In genomic region chr16:88315543-88316105, GRCh38 we compare ENCODE assay signal across 12 cellular contexts.
A peak's percentile ranks its signal among the peaks of the same experiment; 100 is the strongest.
DNase-seq lines count a peak whose midpoint lies in the region; ATAC-seq and TF ChIP-seq lines count a peak whose summit lies in the region.
"Had no signal": no experiment of that assay in that cellular context is flagged by ENCODE, and none has a peak within 500 bp of the region (broad histone marks: within the 10 kb centered on the region; RNA-seq: fewer than 3 reads in every experiment).

No MANE protein-coding gene starts in this region.

- H3K9me3 ChIP-seq in aorta (ENCODE audit: control insufficient read depth, low read length), result no peaks in the 10 kb centered on the region

- intact Hi-C loops in Right ventricle myocardium inferior (cut with DNase I) (no loop called here), cardiac septum (cut with DNase I) (no loop called here), aorta (cut with DNase I) (no loop called here)

- TF ChIP-seq CTCF in brain microvascular endothelial cell (IDR thresholded peaks at IDR 0.05; ENCODE audit: low read depth, low read length, missing control alignments), result no peak

- in situ Hi-C loops in brain microvascular endothelial cell (cut with HindIII; ENCODE audit: low pct_ligation_motif_present, low sequenced_read_pairs), result no loop called here

- 64 to 66% methylated on average over 20 of the region's 20 CpGs for WGBS in aorta, 2 donors

- H3K27ac ChIP-seq in brain microvascular endothelial cell (peak overlapping the region; percentile 38), aorta (ENCODE audit: low read depth in 1 of 2, low read length in 2 of 2) (no peak overlapping the region)

- H3K36me3 ChIP-seq in brain microvascular endothelial cell (replicated peaks) (no peaks in the 10 kb centered on the region), aorta (ENCODE audit: control insufficient read depth in 1 of 2, insufficient read depth in 2 of 2, low read length in 1 of 2) (no peaks in the 10 kb centered on the region)

- H3K27me3 ChIP-seq in brain microvascular endothelial cell (replicated peaks) (no peaks in the 10 kb centered on the region), aorta (ENCODE audit: control insufficient read depth in 1 of 2, insufficient read depth in 2 of 2, low read length in 1 of 2) (no peaks in the 10 kb centered on the region)

- no peak overlapping the region for H3K4me3 ChIP-seq in brain microvascular endothelial cell (ENCODE audit: low read depth, low read length)
- H3K4me3 ChIP-seq in aorta (ENCODE audit: low read length in 2 of 2), result no peak overlapping the region

- H3K4me1 ChIP-seq in aorta (ENCODE audit: control insufficient read depth in 1 of 2, insufficient read depth in 2 of 2, low read length in 2 of 2), result no peaks in the 10 kb centered on the region

- ATAC-seq in Right ventricle myocardium inferior, result peak; percentile 20
- ATAC-seq in aorta (ENCODE audit: low FRiP score), result peak; percentile 42
- ATAC-seq in GM18519 (IDR thresholded peaks at IDR 0.05; ENCODE audit: low FRiP score, unreplicated experiment), result no peak

- DNase-seq in Right ventricle myocardium inferior (ENCODE audit: missing footprints) (peak; percentile 64), cardiac septum (ENCODE audit: low spot score) (no peak), brain microvascular endothelial cell (peak; percentile 48), kidney glomerular epithelial cell (lab: John Stamatoyannopoulos, UW) (peak; percentile 12), aorta (peak in 1 of 2 donors; percentile 79), NOMO-1 treated with dmso at 0.1 percent for 144 hours (lab: John Stamatoyannopoulos, UW; ENCODE audit: unreplicated experiment) (no peak)
- no peak for DNase-seq in activated naive CD4-positive, alpha-beta T cell (lab: John Stamatoyannopoulos, UW)
- DNase-seq: amygdala, GOT3, NCI-H524, nucleus accumbens had no signal

Comparison
In these comparisons a context has a peak if more than half of its experiments do, and no peak if none do; other contexts are left out.
1. DNase-seq: peak in Right ventricle myocardium inferior (single experiment), brain microvascular endothelial cell (single experiment) and kidney glomerular epithelial cell (single experiment); none in cardiac septum (single experiment), activated naive CD4-positive, alpha-beta T cell (0 of 4) and NOMO-1 treated with dmso at 0.1 percent for 144 hours (single experiment).